Comparison of ENCODE assay signal across 15 cellular contexts in the genomic region with DNA sequence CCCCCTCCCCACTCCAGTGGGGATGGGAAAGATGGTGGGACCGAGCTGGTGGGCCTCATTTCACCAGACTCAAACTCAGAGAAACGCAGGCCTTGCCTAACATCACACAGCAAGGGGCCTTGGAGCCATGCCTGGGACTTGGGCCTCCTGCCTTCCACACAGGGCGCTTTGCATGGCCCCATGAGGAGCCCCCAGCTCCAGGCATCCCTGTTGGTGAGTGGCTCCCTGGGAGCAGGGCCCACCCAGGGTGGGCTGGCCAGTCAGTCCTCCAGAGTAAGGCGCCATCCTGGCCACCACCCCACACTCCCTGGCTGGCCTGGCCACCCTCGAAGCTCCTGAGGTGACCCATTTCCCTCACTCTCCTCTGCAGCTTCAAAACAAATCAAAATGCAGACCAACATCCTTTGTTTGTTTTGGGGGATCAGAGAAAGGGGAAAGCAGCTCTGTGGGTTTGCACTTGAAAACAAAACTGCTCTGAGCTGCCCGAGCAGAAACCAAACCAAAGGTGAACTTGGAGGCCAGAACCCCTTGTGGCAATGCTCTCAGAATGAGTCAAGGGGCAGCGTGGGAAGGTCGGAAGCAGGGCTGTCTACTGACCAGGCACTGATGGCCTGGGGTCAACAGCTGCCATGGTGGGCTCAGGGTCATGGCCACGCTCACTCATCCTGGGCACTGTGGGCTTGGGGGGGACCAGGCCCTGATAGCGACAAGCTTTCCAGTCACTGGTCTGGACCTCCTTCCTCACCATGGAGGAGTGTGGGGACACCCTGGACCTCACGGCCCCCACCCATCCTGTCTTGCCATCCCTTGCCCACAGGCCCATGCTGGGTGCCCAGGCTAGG. TPM values are rescaled to one million over a fixed set of nuclear protein-coding genes. Genes with fewer than 3 reads are reported as not detected.
A peak's percentile ranks its signal among the peaks of the same experiment; 100 is the strongest.
DNase-seq lines count a peak whose midpoint lies in the region; ATAC-seq and TF ChIP-seq lines count a peak whose summit lies in the region.
"Had no signal": no experiment of that assay in that cellular context is flagged by ENCODE, and none has a peak within 500 bp of the region (broad histone marks: within the 10 kb centered on the region; RNA-seq: fewer than 3 reads in every experiment).

No MANE protein-coding gene starts in this region.

- H3K27ac Mint-ChIP-seq in CD8-positive, alpha-beta T cell = peak overlapping the region; percentile 87
- H3K27ac Mint-ChIP-seq in activated T-helper 17 cell treated with anti-CD3 and anti-CD28 coated beads, Interleukin-2, amount 50 U/mL, for 72 hours = no peak overlapping the region
- H3K27ac Mint-ChIP-seq: natural killer cell treated with Interleukin-12 subunit alpha and Interleukin-12 subunit beta and Interleukin-15 and Interleukin-18, amount 100 ng/mL, for 72 hours had no signal

- H3K36me3 Mint-ChIP-seq in CD8-positive, alpha-beta T cell = no peaks in the 10 kb centered on the region
- no peaks in the 10 kb centered on the region for H3K36me3 Mint-ChIP-seq in activated T-helper 17 cell treated with anti-CD3 and anti-CD28 coated beads, Interleukin-2, amount 50 U/mL, for 72 hours (ENCODE audit: low read depth)
- H3K36me3 Mint-ChIP-seq: natural killer cell treated with Interleukin-12 subunit alpha and Interleukin-12 subunit beta and Interleukin-15 and Interleukin-18, amount 100 ng/mL, for 72 hours had no signal

- H3K9me3 ChIP-seq in CD8-positive, alpha-beta T cell (ENCODE audit: low read length) = no peaks in the 10 kb centered on the region
- H3K9me3 ChIP-seq in heart left ventricle = no peaks in the 10 kb centered on the region

- no peaks in the 10 kb centered on the region for H3K9me3 Mint-ChIP-seq in CD8-positive, alpha-beta T cell
- no peaks in the 10 kb centered on the region for H3K9me3 Mint-ChIP-seq in activated T-helper 17 cell treated with anti-CD3 and anti-CD28 coated beads, Interleukin-2, amount 50 U/mL, for 72 hours
- H3K9me3 Mint-ChIP-seq: natural killer cell treated with Interleukin-12 subunit alpha and Interleukin-12 subunit beta and Interleukin-15 and Interleukin-18, amount 100 ng/mL, for 72 hours had no signal

- no peak for ATAC-seq in CD8-positive, alpha-beta T cell
- peak; percentile 66 for ATAC-seq in GM18909 (IDR thresholded peaks at IDR 0.05; ENCODE audit: poor library complexity, unreplicated experiment)
- ATAC-seq in HG02885 (IDR thresholded peaks at IDR 0.05; ENCODE audit: poor library complexity, unreplicated experiment) = peak; percentile 69
- peak; percentile 37 for ATAC-seq in activated T-helper 17 cell treated with anti-CD3 and anti-CD28 coated beads, Interleukin-2, amount 50 U/mL, for 72 hours (replicated peaks)
- no peak for ATAC-seq in GM18520 (IDR thresholded peaks at IDR 0.05; ENCODE audit: unreplicated experiment)
- no peak for ATAC-seq in heart left ventricle
- ATAC-seq: natural killer cell treated with Interleukin-12 subunit alpha and Interleukin-12 subunit beta and Interleukin-15 and Interleukin-18, amount 100 ng/mL, for 72 hours had no signal

- POLR2A ChIA-PET in CD8-positive, alpha-beta T cell (lab: Charles Lee) = interaction anchor here (0.7 to 7.1 kb wide), 12 partner anchors 10 to 134 kb away, joined by 3 to 249 read pairs (median 5); partner anchors contain the start of genes SKP1 and TCF7

- CTCF ChIA-PET in CD8-positive, alpha-beta T cell (lab: Charles Lee) = interaction anchor here (0.9 to 25.6 kb wide), 11 partner anchors 15 to 248 kb away, joined by 3 to 773 read pairs (median 21); partner anchors contain the start of gene TCF7

- H3K27me3 Mint-ChIP-seq in CD8-positive, alpha-beta T cell (ENCODE audit: low read depth) = no peaks in the 10 kb centered on the region
- no peaks in the 10 kb centered on the region for H3K27me3 Mint-ChIP-seq in activated T-helper 17 cell treated with anti-CD3 and anti-CD28 coated beads, Interleukin-2, amount 50 U/mL, for 72 hours
- H3K27me3 Mint-ChIP-seq: natural killer cell treated with Interleukin-12 subunit alpha and Interleukin-12 subunit beta and Interleukin-15 and Interleukin-18, amount 100 ng/mL, for 72 hours had no signal

- no peak overlapping the region for H3K4me3 ChIP-seq in CD8-positive, alpha-beta T cell (ENCODE audit: low read depth, low read length)
- H3K4me3 ChIP-seq in heart left ventricle = no peak overlapping the region
- H3K4me3 ChIP-seq: skin epidermis had no signal

- peak overlapping the region; percentile 60 for H3K4me3 Mint-ChIP-seq in CD8-positive, alpha-beta T cell
- H3K4me3 Mint-ChIP-seq in activated T-helper 17 cell treated with anti-CD3 and anti-CD28 coated beads, Interleukin-2, amount 50 U/mL, for 72 hours = no peak overlapping the region
- H3K4me3 Mint-ChIP-seq: natural killer cell treated with Interleukin-12 subunit alpha and Interleukin-12 subunit beta and Interleukin-15 and Interleukin-18, amount 100 ng/mL, for 72 hours had no signal

- WGBS in heart left ventricle, 4 donors = 86 to 91% (median 87%) methylated on average over 9 to 11 of the region's 11 CpGs

- no peak for DNase-seq in CD8-positive, alpha-beta T cell
- no peak for DNase-seq in islet precursor cell
- no peak for DNase-seq in NK-92 treated with Interleukin-12 subunit alpha and Interleukin-12 subunit beta, amount 100 ng/mL, for 24 hours (lab: John Stamatoyannopoulos, UW)
- DNase-seq in heart left ventricle = no peak
- DNase-seq: activated CD8-positive, alpha-beta memory T cell treated with anti-CD3 and anti-CD28 coated beads, Interleukin-2, amount 50 U/mL, for 4 hours; effector CD8-positive, alpha-beta T cell; EL; OCI-M1 had no signal

- intact Hi-C loops in CD8-positive, alpha-beta T cell (cut with DNase I, micrococcal nuclease) = loop anchor here in 1 of 2 experiments (2.0 to 5.0 kb wide), 3 partner anchors 36 to 246 kb away; no protein-coding TSS in a partner anchor
- intact Hi-C loops in heart left ventricle (cut with DNase I) = loop anchor here in 6 of 10 donors (2.0 to 10.0 kb wide), 8 partner anchors 51 to 243 kb away; no protein-coding TSS in a partner anchor

- TF ChIP-seq POLR2A in heart left ventricle (IDR thresholded peaks at IDR 0.05) = no peak

- H3K4me1 ChIP-seq in CD8-positive, alpha-beta T cell (ENCODE audit: insufficient read depth, low read length) = peaks cover 52% of the 10 kb centered on the region
- H3K4me1 ChIP-seq in heart left ventricle = no peaks in the 10 kb centered on the region

- no peaks in the 10 kb centered on the region for H3K27me3 ChIP-seq in CD8-positive, alpha-beta T cell (ENCODE audit: insufficient read depth, low read length)
- no peaks in the 10 kb centered on the region for H3K27me3 ChIP-seq in heart left ventricle

- no peaks in the 10 kb centered on the region for H3K36me3 ChIP-seq in CD8-positive, alpha-beta T cell (ENCODE audit: insufficient read depth, low read length)
- no peaks in the 10 kb centered on the region for H3K36me3 ChIP-seq in heart left ventricle

- no peak for TF ChIP-seq CTCF in CD8-positive, alpha-beta T cell (IDR thresholded peaks at IDR 0.05)
- TF ChIP-seq CTCF in heart left ventricle (IDR thresholded peaks at IDR 0.05) = no peak

- H3K27ac ChIP-seq in CD8-positive, alpha-beta T cell (ENCODE audit: low read depth, low read length) = no peak overlapping the region
- H3K27ac ChIP-seq in heart left ventricle = no peak overlapping the region
- H3K27ac ChIP-seq: KMS-11, skin epidermis had no signal

- peaks cover 61% of the 10 kb centered on the region for H3K4me1 Mint-ChIP-seq in CD8-positive, alpha-beta T cell (ENCODE audit: low read depth)
- H3K4me1 Mint-ChIP-seq in activated T-helper 17 cell treated with anti-CD3 and anti-CD28 coated beads, Interleukin-2, amount 50 U/mL, for 72 hours = peaks cover 6% of the 10 kb centered on the region

RNA-seq across cellular contexts. Expression of gene VDAC1, which starts 37.0 kb away (rescaled TPM):
- total RNA-seq in CD8-positive, alpha-beta T cell = 10 to 100 TPM; 68.1 to 71.1 TPM
- total RNA-seq in activated T-helper 17 cell treated with anti-CD3 and anti-CD28 coated beads, Interleukin-2, amount 50 U/mL, for 72 hours = 100 to 1,000 TPM; 334 to 423 TPM
- total RNA-seq in heart left ventricle = 100 to 1,000 TPM; 379 to 596 (median 548) TPM
- 100 to 1,000 TPM; 421 to 430 TPM for polyA plus RNA-seq in heart left ventricle

Comparison
In these comparisons a context has a peak if more than half of its experiments do, and no peak if none do; other contexts are left out.
1. ATAC-seq: peak in GM18909 (single experiment), HG02885 (single experiment) and activated T-helper 17 cell treated with anti-CD3 and anti-CD28 coated beads, Interleukin-2, amount 50 U/mL, for 72 hours (single experiment); none in CD8-positive, alpha-beta T cell (single experiment), GM18520 (single experiment) and heart left ventricle (0 of 4).
2. RNA of gene VDAC1, which starts 37.0 kb away (total RNA-seq): 379 to 596 TPM in heart left ventricle and 334 to 423 TPM in activated T-helper 17 cell treated with anti-CD3 and anti-CD28 coated beads, Interleukin-2, amount 50 U/mL, for 72 hours; 68.1 to 71.1 TPM in CD8-positive, alpha-beta T cell; every median in the first group is over 4 times any median in the second.